9 cellular contexts compared by ENCODE assay signal in genomic region chr15:57213783-57214366, GRCh38.
DNase-seq lines count a peak whose midpoint lies in the region; ATAC-seq, FAIRE-seq and TF ChIP-seq lines count a peak whose summit lies in the region.
"Had no signal": no experiment of that assay in that cellular context is flagged by ENCODE, and none has a peak within 500 bp of the region (broad histone marks: within the 10 kb centered on the region; RNA-seq: fewer than 3 reads in every experiment).

No MANE protein-coding gene starts in this region.

- peaks cover 37% of the 10 kb centered on the region for H3K4me1 ChIP-seq in cardiac muscle cell (ENCODE audit: low read depth)
- H3K4me1 ChIP-seq in small intestine (ENCODE audit: control insufficient read depth in 2 of 2, insufficient read depth in 1 of 2, low read depth in 1 of 2, low read length in 1 of 2), result no peaks in the 10 kb centered on the region

- peak; percentile 14 for DNase-seq in GM10248 (ENCODE audit: extremely low spot score)
- peak; percentile 77 for DNase-seq in LHCN-M2 (ENCODE audit: low read depth)
- DNase-seq in SW480 (ENCODE audit: low spot score), result peak; percentile 16
- peak; percentile 26 to 77 for DNase-seq in cardiac muscle cell (ENCODE audit: low read depth in 1 of 2, low spot score in 1 of 2)
- peak; percentile 73 for DNase-seq in small intestine
- DNase-seq in stimulated activated CD4-positive, alpha-beta T cell treated with anti-CD3 and anti-CD28 coated beads, Interleukin-2, amount 100 ng/mL, for 48 hours, result no peak
- DNase-seq: T-cell had no signal

- CTCF ChIA-PET in GM10248 (lab: Yijun Ruan, JAX), result interaction anchor here (0.7 to 3.5 kb wide), 15 partner anchors 9 to 718 kb away, joined by 3 to 27 read pairs (median 4); no protein-coding TSS in a partner anchor

- no peaks in the 10 kb centered on the region for H3K36me3 ChIP-seq in cardiac muscle cell
- H3K36me3 ChIP-seq in small intestine (ENCODE audit: control insufficient read depth in 2 of 2, insufficient read depth in 2 of 2, low read length in 2 of 2), result no peaks in the 10 kb centered on the region

- TF ChIP-seq CTCF in GM10248 (IDR thresholded peaks at IDR 0.05; ENCODE audit: control extremely low read depth, extremely low read depth, low read depth, missing control alignments) (peak; percentile 52), cardiac muscle cell (IDR thresholded peaks at IDR 0.05; ENCODE audit: low read depth, low read length) (peak; percentile 45)

- FAIRE-seq in small intestine (lab: Jason Lieb, UNC), result no peak

- H3K27ac ChIP-seq in cardiac muscle cell (no peak overlapping the region), small intestine (ENCODE audit: low read depth in 1 of 2, low read length in 1 of 2) (no peak overlapping the region)

- POLR2A ChIA-PET in GM10248 (lab: Yijun Ruan, JAX), result no interaction called here

- H3K27me3 ChIP-seq in cardiac muscle cell (no peaks in the 10 kb centered on the region), small intestine (ENCODE audit: control insufficient read depth in 2 of 2, insufficient read depth in 2 of 2, low read length in 2 of 2) (no peaks in the 10 kb centered on the region)

- no peaks in the 10 kb centered on the region for H3K9me3 ChIP-seq in cardiac muscle cell (ENCODE audit: low read depth)
- H3K9me3 ChIP-seq in small intestine (ENCODE audit: control insufficient read depth, low read depth), result no peaks in the 10 kb centered on the region

- WGBS in small intestine, 3 donors, result 15 to 35% (median 20%) methylated on average over 6 of the region's 6 CpGs

- ATAC-seq in HG02884 (IDR thresholded peaks at IDR 0.05; ENCODE audit: unreplicated experiment) (no peak), GM18511 (IDR thresholded peaks at IDR 0.05; ENCODE audit: unreplicated experiment) (no peak)

- H3K4me3 ChIP-seq in cardiac muscle cell (no peak overlapping the region), small intestine (ENCODE audit: low read depth in 1 of 2, low read length in 2 of 2) (no peak overlapping the region)

Comparison
In these comparisons a context has a peak if more than half of its experiments do, and no peak if none do; other contexts are left out.
1. DNase-seq: peak in GM10248 (single experiment), LHCN-M2 (single experiment), SW480 (single experiment), cardiac muscle cell (2 of 2) and small intestine (single experiment); none in stimulated activated CD4-positive, alpha-beta T cell treated with anti-CD3 and anti-CD28 coated beads, Interleukin-2, amount 100 ng/mL, for 48 hours (0 of 2).